ENCODE assay signal across 1 cellular context in the genomic region with DNA sequence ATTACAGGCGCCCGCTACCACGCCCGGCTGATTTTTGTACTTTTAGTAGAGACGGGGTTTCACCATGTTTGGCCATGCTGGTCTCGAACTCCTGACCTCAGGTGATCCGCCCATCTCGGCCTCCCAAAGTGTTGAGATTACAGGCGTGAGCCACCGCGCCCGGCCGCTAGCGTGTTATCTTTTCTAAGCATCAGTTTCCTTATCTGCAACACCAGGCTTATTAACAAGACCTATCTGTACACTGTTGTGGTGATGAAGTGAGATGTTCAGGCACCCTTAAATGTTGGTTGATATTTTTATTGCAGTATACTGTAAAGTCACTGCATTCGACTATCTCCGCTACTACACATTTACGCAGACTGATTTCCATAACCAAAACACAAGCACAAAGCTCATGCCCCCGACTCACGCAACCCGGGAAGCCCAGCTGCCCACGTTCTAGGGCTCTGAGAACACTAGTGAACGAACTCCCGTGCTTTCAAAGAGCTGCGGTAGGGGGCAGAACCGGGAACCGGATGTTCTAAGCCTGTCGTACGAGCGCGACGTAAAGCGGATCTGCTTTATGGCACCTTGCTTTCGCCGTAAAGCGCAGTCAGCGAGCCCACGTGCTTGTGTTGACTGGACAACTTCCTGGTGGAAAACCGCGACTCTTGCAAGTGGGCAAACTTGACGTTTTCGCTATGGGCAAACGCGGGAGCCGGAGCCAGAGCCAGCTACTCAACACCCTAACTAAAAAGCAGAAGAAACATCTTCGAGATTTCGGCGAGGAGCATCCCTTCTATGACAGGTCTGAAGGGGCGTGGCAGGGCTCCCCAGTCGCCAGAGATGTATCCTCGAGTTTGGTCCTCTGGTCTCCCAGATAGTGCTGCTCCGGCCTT.
TF ChIP-seq lines count a peak whose summit lies in the region.

A gene with protein sequence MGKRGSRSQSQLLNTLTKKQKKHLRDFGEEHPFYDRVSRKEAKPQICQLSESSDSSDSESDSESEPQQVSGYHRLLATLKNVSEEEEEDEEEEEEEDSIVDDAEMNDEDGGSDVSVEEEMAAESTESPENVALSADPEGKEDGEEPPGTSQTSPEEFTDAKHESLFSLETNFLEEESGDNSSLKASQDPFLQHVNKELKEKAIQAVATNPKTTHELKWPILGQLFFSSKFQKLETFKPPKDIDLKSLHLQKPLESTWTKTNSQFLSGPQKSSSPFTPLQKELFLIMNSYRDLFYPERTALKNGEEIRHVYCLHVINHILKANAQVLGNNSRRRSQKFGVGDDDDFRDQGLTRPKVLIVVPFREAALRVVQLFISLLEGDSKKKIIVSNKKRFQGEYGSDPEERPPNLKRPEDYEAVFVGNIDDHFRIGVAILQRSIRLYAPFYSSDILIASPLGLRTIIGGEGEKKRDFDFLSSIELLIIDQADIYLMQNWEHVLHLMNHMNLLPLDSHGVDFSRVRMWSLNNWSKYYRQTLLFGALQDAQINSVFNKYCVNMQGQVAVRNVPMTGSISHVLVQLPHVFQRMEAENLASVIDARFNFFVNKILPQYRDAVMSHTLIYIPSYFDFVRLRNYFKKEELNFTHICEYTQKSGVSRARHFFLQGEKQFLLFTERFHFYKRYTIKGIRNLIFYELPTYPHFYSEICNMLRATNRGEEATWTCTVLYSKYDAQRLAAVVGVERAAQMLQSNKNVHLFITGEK (plus strand): TSS at position 589 of the 878 bp plus-strand sequence. CDS start 92 bp downstream, at position 681.

TF ChIP-seq in GM12878, 131 proteins besides CTCF, POLR2A, EP300 and RAD21 (continued from another document):
- TF ChIP-seq, protein P1, sequence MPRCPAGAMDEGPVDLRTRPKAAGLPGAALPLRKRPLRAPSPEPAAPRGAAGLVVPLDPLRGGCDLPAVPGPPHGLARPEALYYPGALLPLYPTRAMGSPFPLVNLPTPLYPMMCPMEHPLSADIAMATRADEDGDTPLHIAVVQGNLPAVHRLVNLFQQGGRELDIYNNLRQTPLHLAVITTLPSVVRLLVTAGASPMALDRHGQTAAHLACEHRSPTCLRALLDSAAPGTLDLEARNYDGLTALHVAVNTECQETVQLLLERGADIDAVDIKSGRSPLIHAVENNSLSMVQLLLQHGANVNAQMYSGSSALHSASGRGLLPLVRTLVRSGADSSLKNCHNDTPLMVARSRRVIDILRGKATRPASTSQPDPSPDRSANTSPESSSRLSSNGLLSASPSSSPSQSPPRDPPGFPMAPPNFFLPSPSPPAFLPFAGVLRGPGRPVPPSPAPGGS (IDR thresholded peaks at IDR 0.05; ENCODE audit: borderline replicate concordance, insufficient read depth, low read depth, low read length, poor library complexity, severe bottlenecking) = no peak
- TF ChIP-seq GABPA (IDR thresholded peaks at IDR 0.05; ENCODE audit: low read depth) (peak; percentile 83), NFIC (IDR thresholded peaks at IDR 0.05; ENCODE audit: low read depth, low read length) (peak; percentile 32; the same call in 1 of the 2 replicates), NBN (IDR thresholded peaks at IDR 0.05) (0 out of 2 replicates have a peak, but pooled peaks have one; percentile 74), ETV6 (conservative IDR thresholded peaks at IDR 0.05 in 1 of 2, IDR thresholded peaks at IDR 0.05 in 1 of 2; ENCODE audit: borderline replicate concordance in 1 of 2, low read depth in 1 of 2) (0 out of 4 replicates have a peak, but pooled peaks of 1 of the 2 experiments have one; percentile 25), JUNB (IDR thresholded peaks at IDR 0.05) (no peak), NR2C2 (IDR thresholded peaks at IDR 0.05; ENCODE audit: borderline replicate concordance, control insufficient read depth, insufficient read length, low read depth) (no peak), BRCA1 (IDR thresholded peaks at IDR 0.05; ENCODE audit: low read depth, low read length) (no peak), POLR2AphosphoS2 (IDR thresholded peaks at IDR 0.05; ENCODE audit: low read depth, low read length) (peak; percentile 86), MYB (IDR thresholded peaks at IDR 0.05; ENCODE audit: borderline replicate concordance, low read depth, low read length) (no peak), RBBP5 (conservative IDR thresholded peaks at IDR 0.05) (no peak), ATF7 (IDR thresholded peaks at IDR 0.05; ENCODE audit: low read depth) (peak; percentile 59), TCF3 (IDR thresholded peaks at IDR 0.05; ENCODE audit: borderline replicate concordance, insufficient read depth, low read depth, low read length) (0 out of 2 replicates have a peak, but pooled peaks have one; percentile 21), SRF (IDR thresholded peaks at IDR 0.05; ENCODE audit: low read depth in 2 of 2, low read length in 2 of 2) (no peak), TAF1 (IDR thresholded peaks at IDR 0.05; ENCODE audit: borderline replicate concordance, low read depth, low read length) (peak; percentile 66; the same call in 1 of the 2 replicates), POU2F2 (IDR thresholded peaks at IDR 0.05; ENCODE audit: borderline replicate concordance, low read depth, low read length) (0 out of 3 replicates have a peak, but pooled peaks have one; percentile 51), STAT3 (IDR thresholded peaks at IDR 0.05; ENCODE audit: low read depth, low read length) (no peak), NR2C1 (IDR thresholded peaks at IDR 0.05) (no peak), RAD51 (IDR thresholded peaks at IDR 0.05) (peak; percentile 90), CREB1 (IDR thresholded peaks at IDR 0.05; ENCODE audit: low read depth) (peak; percentile 84), MEF2A (IDR thresholded peaks at IDR 0.05; ENCODE audit: insufficient read depth, low read depth, low read length) (0 out of 2 replicates have a peak, but pooled peaks have one; percentile 26), MXI1 (IDR thresholded peaks at IDR 0.05; ENCODE audit: low read depth, low read length) (peak; percentile 100), NFXL1 (IDR thresholded peaks at IDR 0.05; ENCODE audit: borderline replicate concordance) (no peak), CBFB (IDR thresholded peaks at IDR 0.05; ENCODE audit: low read depth) (peak; percentile 65; the same call in 1 of the 2 replicates), PAX8 (IDR thresholded peaks at IDR 0.05) (no peak)
- TF ChIP-seq, protein P2, sequence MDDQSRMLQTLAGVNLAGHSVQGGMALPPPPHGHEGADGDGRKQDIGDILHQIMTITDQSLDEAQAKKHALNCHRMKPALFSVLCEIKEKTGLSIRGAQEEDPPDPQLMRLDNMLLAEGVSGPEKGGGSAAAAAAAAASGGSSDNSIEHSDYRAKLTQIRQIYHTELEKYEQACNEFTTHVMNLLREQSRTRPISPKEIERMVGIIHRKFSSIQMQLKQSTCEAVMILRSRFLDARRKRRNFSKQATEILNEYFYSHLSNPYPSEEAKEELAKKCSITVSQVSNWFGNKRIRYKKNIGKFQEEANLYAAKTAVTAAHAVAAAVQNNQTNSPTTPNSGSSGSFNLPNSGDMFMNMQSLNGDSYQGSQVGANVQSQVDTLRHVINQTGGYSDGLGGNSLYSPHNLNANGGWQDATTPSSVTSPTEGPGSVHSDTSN (IDR thresholded peaks at IDR 0.05; ENCODE audit: insufficient replicate concordance, low read depth, low read length) = no peak
- TF ChIP-seq, protein P3, sequence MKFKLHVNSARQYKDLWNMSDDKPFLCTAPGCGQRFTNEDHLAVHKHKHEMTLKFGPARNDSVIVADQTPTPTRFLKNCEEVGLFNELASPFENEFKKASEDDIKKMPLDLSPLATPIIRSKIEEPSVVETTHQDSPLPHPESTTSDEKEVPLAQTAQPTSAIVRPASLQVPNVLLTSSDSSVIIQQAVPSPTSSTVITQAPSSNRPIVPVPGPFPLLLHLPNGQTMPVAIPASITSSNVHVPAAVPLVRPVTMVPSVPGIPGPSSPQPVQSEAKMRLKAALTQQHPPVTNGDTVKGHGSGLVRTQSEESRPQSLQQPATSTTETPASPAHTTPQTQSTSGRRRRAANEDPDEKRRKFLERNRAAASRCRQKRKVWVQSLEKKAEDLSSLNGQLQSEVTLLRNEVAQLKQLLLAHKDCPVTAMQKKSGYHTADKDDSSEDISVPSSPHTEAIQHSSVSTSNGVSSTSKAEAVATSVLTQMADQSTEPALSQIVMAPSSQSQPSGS (IDR thresholded peaks at IDR 0.05; ENCODE audit: low read length) = no peak
- TF ChIP-seq, protein P4, sequence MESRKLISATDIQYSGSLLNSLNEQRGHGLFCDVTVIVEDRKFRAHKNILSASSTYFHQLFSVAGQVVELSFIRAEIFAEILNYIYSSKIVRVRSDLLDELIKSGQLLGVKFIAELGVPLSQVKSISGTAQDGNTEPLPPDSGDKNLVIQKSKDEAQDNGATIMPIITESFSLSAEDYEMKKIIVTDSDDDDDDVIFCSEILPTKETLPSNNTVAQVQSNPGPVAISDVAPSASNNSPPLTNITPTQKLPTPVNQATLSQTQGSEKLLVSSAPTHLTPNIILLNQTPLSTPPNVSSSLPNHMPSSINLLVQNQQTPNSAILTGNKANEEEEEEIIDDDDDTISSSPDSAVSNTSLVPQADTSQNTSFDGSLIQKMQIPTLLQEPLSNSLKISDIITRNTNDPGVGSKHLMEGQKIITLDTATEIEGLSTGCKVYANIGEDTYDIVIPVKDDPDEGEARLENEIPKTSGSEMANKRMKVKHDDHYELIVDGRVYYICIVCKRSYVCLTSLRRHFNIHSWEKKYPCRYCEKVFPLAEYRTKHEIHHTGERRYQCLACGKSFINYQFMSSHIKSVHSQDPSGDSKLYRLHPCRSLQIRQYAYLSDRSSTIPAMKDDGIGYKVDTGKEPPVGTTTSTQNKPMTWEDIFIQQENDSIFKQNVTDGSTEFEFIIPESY (IDR thresholded peaks at IDR 0.05) = no peak
- TF ChIP-seq, protein P5, sequence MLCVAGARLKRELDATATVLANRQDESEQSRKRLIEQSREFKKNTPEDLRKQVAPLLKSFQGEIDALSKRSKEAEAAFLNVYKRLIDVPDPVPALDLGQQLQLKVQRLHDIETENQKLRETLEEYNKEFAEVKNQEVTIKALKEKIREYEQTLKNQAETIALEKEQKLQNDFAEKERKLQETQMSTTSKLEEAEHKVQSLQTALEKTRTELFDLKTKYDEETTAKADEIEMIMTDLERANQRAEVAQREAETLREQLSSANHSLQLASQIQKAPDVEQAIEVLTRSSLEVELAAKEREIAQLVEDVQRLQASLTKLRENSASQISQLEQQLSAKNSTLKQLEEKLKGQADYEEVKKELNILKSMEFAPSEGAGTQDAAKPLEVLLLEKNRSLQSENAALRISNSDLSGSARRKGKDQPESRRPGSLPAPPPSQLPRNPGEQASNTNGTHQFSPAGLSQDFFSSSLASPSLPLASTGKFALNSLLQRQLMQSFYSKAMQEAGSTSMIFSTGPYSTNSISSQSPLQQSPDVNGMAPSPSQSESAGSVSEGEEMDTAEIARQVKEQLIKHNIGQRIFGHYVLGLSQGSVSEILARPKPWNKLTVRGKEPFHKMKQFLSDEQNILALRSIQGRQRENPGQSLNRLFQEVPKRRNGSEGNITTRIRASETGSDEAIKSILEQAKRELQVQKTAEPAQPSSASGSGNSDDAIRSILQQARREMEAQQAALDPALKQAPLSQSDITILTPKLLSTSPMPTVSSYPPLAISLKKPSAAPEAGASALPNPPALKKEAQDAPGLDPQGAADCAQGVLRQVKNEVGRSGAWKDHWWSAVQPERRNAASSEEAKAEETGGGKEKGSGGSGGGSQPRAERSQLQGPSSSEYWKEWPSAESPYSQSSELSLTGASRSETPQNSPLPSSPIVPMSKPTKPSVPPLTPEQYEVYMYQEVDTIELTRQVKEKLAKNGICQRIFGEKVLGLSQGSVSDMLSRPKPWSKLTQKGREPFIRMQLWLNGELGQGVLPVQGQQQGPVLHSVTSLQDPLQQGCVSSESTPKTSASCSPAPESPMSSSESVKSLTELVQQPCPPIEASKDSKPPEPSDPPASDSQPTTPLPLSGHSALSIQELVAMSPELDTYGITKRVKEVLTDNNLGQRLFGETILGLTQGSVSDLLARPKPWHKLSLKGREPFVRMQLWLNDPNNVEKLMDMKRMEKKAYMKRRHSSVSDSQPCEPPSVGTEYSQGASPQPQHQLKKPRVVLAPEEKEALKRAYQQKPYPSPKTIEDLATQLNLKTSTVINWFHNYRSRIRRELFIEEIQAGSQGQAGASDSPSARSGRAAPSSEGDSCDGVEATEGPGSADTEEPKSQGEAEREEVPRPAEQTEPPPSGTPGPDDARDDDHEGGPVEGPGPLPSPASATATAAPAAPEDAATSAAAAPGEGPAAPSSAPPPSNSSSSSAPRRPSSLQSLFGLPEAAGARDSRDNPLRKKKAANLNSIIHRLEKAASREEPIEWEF (IDR thresholded peaks at IDR 0.05; ENCODE audit: insufficient replicate concordance, low read depth, low read length) = no peak
- TF ChIP-seq, protein P6, sequence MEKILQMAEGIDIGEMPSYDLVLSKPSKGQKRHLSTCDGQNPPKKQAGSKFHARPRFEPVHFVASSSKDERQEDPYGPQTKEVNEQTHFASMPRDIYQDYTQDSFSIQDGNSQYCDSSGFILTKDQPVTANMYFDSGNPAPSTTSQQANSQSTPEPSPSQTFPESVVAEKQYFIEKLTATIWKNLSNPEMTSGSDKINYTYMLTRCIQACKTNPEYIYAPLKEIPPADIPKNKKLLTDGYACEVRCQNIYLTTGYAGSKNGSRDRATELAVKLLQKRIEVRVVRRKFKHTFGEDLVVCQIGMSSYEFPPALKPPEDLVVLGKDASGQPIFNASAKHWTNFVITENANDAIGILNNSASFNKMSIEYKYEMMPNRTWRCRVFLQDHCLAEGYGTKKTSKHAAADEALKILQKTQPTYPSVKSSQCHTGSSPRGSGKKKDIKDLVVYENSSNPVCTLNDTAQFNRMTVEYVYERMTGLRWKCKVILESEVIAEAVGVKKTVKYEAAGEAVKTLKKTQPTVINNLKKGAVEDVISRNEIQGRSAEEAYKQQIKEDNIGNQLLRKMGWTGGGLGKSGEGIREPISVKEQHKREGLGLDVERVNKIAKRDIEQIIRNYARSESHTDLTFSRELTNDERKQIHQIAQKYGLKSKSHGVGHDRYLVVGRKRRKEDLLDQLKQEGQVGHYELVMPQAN (conservative IDR thresholded peaks at IDR 0.05) = peak; percentile 99
